Comparison of ENCODE assay signal across 14 cellular contexts in genomic region chr2:74512744-74513604, GRCh38. TPM values are rescaled to one million over a fixed set of nuclear protein-coding genes. Genes with fewer than 3 reads are reported as not detected.
A peak's percentile ranks its signal among the peaks of the same experiment; 100 is the strongest.
DNase-seq lines count a peak whose midpoint lies in the region; ATAC-seq and TF ChIP-seq lines count a peak whose summit lies in the region.
"Had no signal": no experiment of that assay in that cellular context is flagged by ENCODE, and none has a peak within 500 bp of the region (broad histone marks: within the 10 kb centered on the region; RNA-seq: fewer than 3 reads in every experiment).

No MANE protein-coding gene starts in this region.

- peaks cover 56% of the 10 kb centered on the region for H3K27me3 ChIP-seq in CD4-positive, alpha-beta T cell (ENCODE audit: control insufficient read depth, insufficient read depth, low read length)

- intact Hi-C loops in CD4-positive, alpha-beta T cell (cut with DNase I, micrococcal nuclease), result no loop called here

- CTCF ChIA-PET in CD4-positive, alpha-beta T cell (lab: Charles Lee), result no interaction called here
- CTCF ChIA-PET in WTC11 (lab: Charles Lee), result interaction anchor here (1.2 to 2.3 kb wide), 2 partner anchors 9 to 30 kb away, joined by 6 to 8 read pairs; partner anchors contain the start of genes CCDC142 and TTC31

- peak overlapping the region; percentile 69 for H3K4me3 Mint-ChIP-seq in CD4-positive, alpha-beta T cell
- H3K4me3 Mint-ChIP-seq in WTC11, result peak overlapping the region; percentile 65

- no peaks in the 10 kb centered on the region for H3K9me3 Mint-ChIP-seq in CD4-positive, alpha-beta T cell
- peaks cover 8% of the 10 kb centered on the region for H3K9me3 Mint-ChIP-seq in WTC11

- POLR2A ChIA-PET in CD4-positive, alpha-beta T cell (lab: Charles Lee), result interaction anchor here (0.7 to 2.0 kb wide), 4 partner anchors 9 to 18 kb away, joined by 3 to 10 read pairs (median 3); partner anchors contain the start of genes AUP1 and HTRA2
- POLR2A ChIA-PET in WTC11 (lab: Charles Lee), result interaction anchor here (0.9 kb wide), 1 partner anchor 40 kb away, joined by 3 read pairs; no protein-coding TSS in a partner anchor

- TF ChIP-seq CTCF in CD4-positive, alpha-beta T cell (IDR thresholded peaks at IDR 0.05), result no peak
- no peak for TF ChIP-seq CTCF in GM10266 (IDR thresholded peaks at IDR 0.05; ENCODE audit: control insufficient read depth, insufficient read depth, low read depth, missing control alignments)
- no peak for TF ChIP-seq CTCF in WTC11 (IDR thresholded peaks at IDR 0.05)

- no peak overlapping the region for H3K27ac Mint-ChIP-seq in CD4-positive, alpha-beta T cell
- no peak overlapping the region for H3K27ac Mint-ChIP-seq in WTC11

- peaks cover 73% of the 10 kb centered on the region for H3K27me3 Mint-ChIP-seq in CD4-positive, alpha-beta T cell
- peaks cover 99% of the 10 kb centered on the region for H3K27me3 Mint-ChIP-seq in WTC11 (ENCODE audit: low read depth)

- peaks cover 1% of the 10 kb centered on the region for H3K36me3 Mint-ChIP-seq in CD4-positive, alpha-beta T cell (ENCODE audit: low read depth)
- peaks cover 9% of the 10 kb centered on the region for H3K36me3 Mint-ChIP-seq in WTC11

- no peaks in the 10 kb centered on the region for H3K9me3 ChIP-seq in CD4-positive, alpha-beta T cell (ENCODE audit: control insufficient read depth, low read length)

- ATAC-seq in CD4-positive, alpha-beta T cell (ENCODE audit: poor library complexity), result no peak
- ATAC-seq in WTC11 (no peak), esophagus mucosa (no peak)

- H3K27ac ChIP-seq in CD4-positive, alpha-beta T cell (ENCODE audit: low read depth, low read length), result no peak overlapping the region
- H3K27ac ChIP-seq: HL-60, Peyer's patch had no signal

- DNase-seq in CD4-positive, alpha-beta T cell, result no peak
- DNase-seq in GM10266 (ENCODE audit: extremely low spot score) (peak; percentile 32), WTC11 (ENCODE audit: low spot score) (no peak), left kidney (ENCODE audit: low read depth, low spot score) (peak; percentile 47), NCI-H226 (no peak), dermis blood vessel endothelial cell (no peak)
- DNase-seq: GF-D8, HCEC 1CT, NCI-H345 had no signal

- H3K4me1 Mint-ChIP-seq in CD4-positive, alpha-beta T cell (ENCODE audit: low read depth), result peaks cover 28% of the 10 kb centered on the region
- H3K4me1 Mint-ChIP-seq in WTC11, result peaks cover 23% of the 10 kb centered on the region

TF ChIP-seq in WTC11, 78 proteins besides CTCF, POLR2A, EP300 and RAD21 (continues in another document):
- TF ChIP-seq ZNF512 (CRISPR knock-in tag; IDR thresholded peaks at IDR 0.05; ENCODE audit: borderline replicate concordance), result no peak
- no peak for TF ChIP-seq NFATC4 (CRISPR knock-in tag; IDR thresholded peaks at IDR 0.05)
- TF ChIP-seq ZNF671 (CRISPR knock-in tag; IDR thresholded peaks at IDR 0.05), result no peak
- no peak for TF ChIP-seq FOXK1 (CRISPR knock-in tag; IDR thresholded peaks at IDR 0.05)
- no peak for TF ChIP-seq GRHL2 (CRISPR knock-in tag; IDR thresholded peaks at IDR 0.05; ENCODE audit: insufficient replicate concordance, severe bottlenecking)
- no peak for TF ChIP-seq EMX1 (CRISPR knock-in tag; IDR thresholded peaks at IDR 0.05)
- TF ChIP-seq GTF2I (CRISPR knock-in tag; conservative IDR thresholded peaks at IDR 0.05), result no peak
- no peak for TF ChIP-seq HMGA2 (CRISPR knock-in tag; IDR thresholded peaks at IDR 0.05)
- TF ChIP-seq ZSCAN18 (CRISPR knock-in tag; IDR thresholded peaks at IDR 0.05), result no peak
- no peak for TF ChIP-seq ATF3 (CRISPR knock-in tag; conservative IDR thresholded peaks at IDR 0.05)
- no peak for TF ChIP-seq ZNF423 (CRISPR knock-in tag; IDR thresholded peaks at IDR 0.05)
- no peak for TF ChIP-seq E2F1 (CRISPR knock-in tag; IDR thresholded peaks at IDR 0.05)
- no peak for TF ChIP-seq JAZF1 (CRISPR knock-in tag; IDR thresholded peaks at IDR 0.05)
- TF ChIP-seq ZNF121 (CRISPR knock-in tag; IDR thresholded peaks at IDR 0.05), result no peak
- no peak for TF ChIP-seq TCF7 (CRISPR knock-in tag; IDR thresholded peaks at IDR 0.05; ENCODE audit: low read depth)
- TF ChIP-seq AFF4 (CRISPR knock-in tag; IDR thresholded peaks at IDR 0.05; ENCODE audit: borderline replicate concordance), result no peak

RNA-seq across cellular contexts. Expression of gene TLX2, which starts 1.3 kb away (rescaled TPM):
- under 1 TPM; 0.14 to 0.30 TPM for total RNA-seq in CD4-positive, alpha-beta T cell
- total RNA-seq in WTC11 (2021), result 0.18 to 0.39 TPM (median 0.26 TPM) in 3 replicates
- total RNA-seq in esophagus mucosa, result not detected
- total RNA-seq in dermis blood vessel endothelial cell, result 0.17 TPM in 1 of 2 replicates, not detected in the other
- total RNA-seq: epithelial cell of proximal tubule, lower leg skin had no signal

RNA-seq across cellular contexts. Expression of gene PCGF1, which starts 5.5 kb away (rescaled TPM):
- total RNA-seq in CD4-positive, alpha-beta T cell, result 10 to 100 TPM; 11.6 to 13.8 TPM
- total RNA-seq in WTC11 (2021), result 13.7 to 15.7 TPM (median 15.4 TPM) in 3 replicates
- total RNA-seq in esophagus mucosa, result 20.6 TPM
- total RNA-seq in dermis blood vessel endothelial cell, result 9.7 and 11.7 TPM in 2 replicates

RNA-seq across cellular contexts. Expression of gene DQX1, which starts 13.1 kb away (rescaled TPM):
- total RNA-seq in CD4-positive, alpha-beta T cell, result under 1 TPM in 1 of 2 experiments, not detected in 1; 0.22 TPM
- 1.2 to 1.9 TPM (median 1.3 TPM) in 3 replicates for total RNA-seq in WTC11 (2021)
- 5.6 TPM for total RNA-seq in esophagus mucosa
- total RNA-seq in dermis blood vessel endothelial cell, result not detected in 2 replicates
- total RNA-seq: epithelial cell of proximal tubule had no signal

RNA-seq across cellular contexts. Expression of gene LBX2, which starts 13.6 kb away (rescaled TPM):
- total RNA-seq in CD4-positive, alpha-beta T cell, result not detected
- total RNA-seq in WTC11 (2021) (1.0 to 1.8 TPM (median 1.8 TPM) in 3 replicates), esophagus mucosa (0.32 TPM), dermis blood vessel endothelial cell (0.98 and 2.9 TPM in 2 replicates)

RNA-seq across cellular contexts. Expression of gene AUP1, which starts 16.5 kb away (rescaled TPM):
- total RNA-seq in CD4-positive, alpha-beta T cell, result 100 to 1,000 TPM; 162 to 170 TPM
- total RNA-seq in WTC11 (2021) (78.1 to 84.9 TPM (median 80.9 TPM) in 3 replicates), esophagus mucosa (74.2 TPM), dermis blood vessel endothelial cell (87.2 and 127 TPM in 2 replicates)

Comparison
In these comparisons a context has a peak if more than half of its experiments do, and no peak if none do; other contexts are left out.
1. DNase-seq: peak in GM10266 (single experiment) and left kidney (single experiment); none in CD4-positive, alpha-beta T cell (0 of 10), WTC11 (single experiment), NCI-H226 (single experiment) and dermis blood vessel endothelial cell (single experiment).